1 cellular context compared by ENCODE assay signal in genomic region chr12:57745485-57745881, GRCh38.
TF ChIP-seq lines count a peak whose summit lies in the region.

No MANE protein-coding gene starts in this region.

TF ChIP-seq in HepG2, 621 proteins besides CTCF, POLR2A, EP300 and RAD21 (continues in another document):
- TF ChIP-seq, protein P1, sequence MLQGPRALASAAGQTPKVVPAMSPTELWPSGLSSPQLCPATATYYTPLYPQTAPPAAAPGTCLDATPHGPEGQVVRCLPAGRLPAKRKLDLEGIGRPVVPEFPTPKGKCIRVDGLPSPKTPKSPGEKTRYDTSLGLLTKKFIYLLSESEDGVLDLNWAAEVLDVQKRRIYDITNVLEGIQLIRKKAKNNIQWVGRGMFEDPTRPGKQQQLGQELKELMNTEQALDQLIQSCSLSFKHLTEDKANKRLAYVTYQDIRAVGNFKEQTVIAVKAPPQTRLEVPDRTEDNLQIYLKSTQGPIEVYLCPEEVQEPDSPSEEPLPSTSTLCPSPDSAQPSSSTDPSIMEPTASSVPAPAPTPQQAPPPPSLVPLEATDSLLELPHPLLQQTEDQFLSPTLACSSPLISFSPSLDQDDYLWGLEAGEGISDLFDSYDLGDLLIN (CRISPR knock-in tag; IDR thresholded peaks at IDR 0.05; ENCODE audit: borderline replicate concordance) = no peak
- TF ChIP-seq ZNF224 (CRISPR knock-in tag; IDR thresholded peaks at IDR 0.05) = 0 out of 2 replicates have a peak, but pooled peaks have one; percentile 7
- peak; percentile 74; the same call in 1 of the 2 replicates for TF ChIP-seq PAF1 (CRISPR knock-in tag; IDR thresholded peaks at IDR 0.05)
- 0 out of 2 replicates have a peak, but pooled peaks have one; percentile 8 for TF ChIP-seq HIC2 (CRISPR knock-in tag; IDR thresholded peaks at IDR 0.05; ENCODE audit: low read depth)
- TF ChIP-seq ZBTB20 (CRISPR knock-in tag; IDR thresholded peaks at IDR 0.05; ENCODE audit: borderline replicate concordance, low read depth) = no peak
- 0 out of 2 replicates have a peak, but pooled peaks have one; percentile 39 for TF ChIP-seq TOPORS (CRISPR knock-in tag; IDR thresholded peaks at IDR 0.05)
- TF ChIP-seq, protein P2, sequence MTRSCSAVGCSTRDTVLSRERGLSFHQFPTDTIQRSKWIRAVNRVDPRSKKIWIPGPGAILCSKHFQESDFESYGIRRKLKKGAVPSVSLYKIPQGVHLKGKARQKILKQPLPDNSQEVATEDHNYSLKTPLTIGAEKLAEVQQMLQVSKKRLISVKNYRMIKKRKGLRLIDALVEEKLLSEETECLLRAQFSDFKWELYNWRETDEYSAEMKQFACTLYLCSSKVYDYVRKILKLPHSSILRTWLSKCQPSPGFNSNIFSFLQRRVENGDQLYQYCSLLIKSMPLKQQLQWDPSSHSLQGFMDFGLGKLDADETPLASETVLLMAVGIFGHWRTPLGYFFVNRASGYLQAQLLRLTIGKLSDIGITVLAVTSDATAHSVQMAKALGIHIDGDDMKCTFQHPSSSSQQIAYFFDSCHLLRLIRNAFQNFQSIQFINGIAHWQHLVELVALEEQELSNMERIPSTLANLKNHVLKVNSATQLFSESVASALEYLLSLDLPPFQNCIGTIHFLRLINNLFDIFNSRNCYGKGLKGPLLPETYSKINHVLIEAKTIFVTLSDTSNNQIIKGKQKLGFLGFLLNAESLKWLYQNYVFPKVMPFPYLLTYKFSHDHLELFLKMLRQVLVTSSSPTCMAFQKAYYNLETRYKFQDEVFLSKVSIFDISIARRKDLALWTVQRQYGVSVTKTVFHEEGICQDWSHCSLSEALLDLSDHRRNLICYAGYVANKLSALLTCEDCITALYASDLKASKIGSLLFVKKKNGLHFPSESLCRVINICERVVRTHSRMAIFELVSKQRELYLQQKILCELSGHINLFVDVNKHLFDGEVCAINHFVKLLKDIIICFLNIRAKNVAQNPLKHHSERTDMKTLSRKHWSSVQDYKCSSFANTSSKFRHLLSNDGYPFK (CRISPR knock-in tag; IDR thresholded peaks at IDR 0.05; ENCODE audit: borderline replicate concordance) = no peak
- TF ChIP-seq SIX4 (CRISPR knock-in tag; IDR thresholded peaks at IDR 0.05) = no peak
- TF ChIP-seq, protein P3, sequence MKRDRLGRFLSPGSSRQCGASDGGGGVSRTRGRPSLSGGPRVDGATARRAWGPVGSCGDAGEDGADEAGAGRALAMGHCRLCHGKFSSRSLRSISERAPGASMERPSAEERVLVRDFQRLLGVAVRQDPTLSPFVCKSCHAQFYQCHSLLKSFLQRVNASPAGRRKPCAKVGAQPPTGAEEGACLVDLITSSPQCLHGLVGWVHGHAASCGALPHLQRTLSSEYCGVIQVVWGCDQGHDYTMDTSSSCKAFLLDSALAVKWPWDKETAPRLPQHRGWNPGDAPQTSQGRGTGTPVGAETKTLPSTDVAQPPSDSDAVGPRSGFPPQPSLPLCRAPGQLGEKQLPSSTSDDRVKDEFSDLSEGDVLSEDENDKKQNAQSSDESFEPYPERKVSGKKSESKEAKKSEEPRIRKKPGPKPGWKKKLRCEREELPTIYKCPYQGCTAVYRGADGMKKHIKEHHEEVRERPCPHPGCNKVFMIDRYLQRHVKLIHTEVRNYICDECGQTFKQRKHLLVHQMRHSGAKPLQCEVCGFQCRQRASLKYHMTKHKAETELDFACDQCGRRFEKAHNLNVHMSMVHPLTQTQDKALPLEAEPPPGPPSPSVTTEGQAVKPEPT (CRISPR knock-in tag; IDR thresholded peaks at IDR 0.05; ENCODE audit: low read depth) = no peak
- TF ChIP-seq ZNF879 (CRISPR knock-in tag; IDR thresholded peaks at IDR 0.05) = no peak
- no peak for TF ChIP-seq RFX3 (CRISPR knock-in tag; IDR thresholded peaks at IDR 0.05)
- TF ChIP-seq TEAD3 (CRISPR knock-in tag; optimal IDR thresholded peaks at IDR 0.05; ENCODE audit: borderline replicate concordance) = peak; percentile 59
- TF ChIP-seq ETV5 (CRISPR knock-in tag; IDR thresholded peaks at IDR 0.05; ENCODE audit: borderline replicate concordance) = no peak
- no peak for TF ChIP-seq BRD4 (CRISPR knock-in tag; IDR thresholded peaks at IDR 0.05)
- no peak for TF ChIP-seq ZFP36L2 (CRISPR knock-in tag; IDR thresholded peaks at IDR 0.05)
- no peak for TF ChIP-seq SRSF1 (optimal IDR thresholded peaks at IDR 0.05; ENCODE audit: low read depth, low read length)
- TF ChIP-seq ZNF136 (CRISPR knock-in tag; IDR thresholded peaks at IDR 0.05; ENCODE audit: low read depth) = no peak
- peak; percentile 83 for TF ChIP-seq ZBTB38 (CRISPR knock-in tag; IDR thresholded peaks at IDR 0.05)
- TF ChIP-seq MIXL1 (CRISPR knock-in tag; IDR thresholded peaks at IDR 0.05) = no peak
- TF ChIP-seq, protein P4, sequence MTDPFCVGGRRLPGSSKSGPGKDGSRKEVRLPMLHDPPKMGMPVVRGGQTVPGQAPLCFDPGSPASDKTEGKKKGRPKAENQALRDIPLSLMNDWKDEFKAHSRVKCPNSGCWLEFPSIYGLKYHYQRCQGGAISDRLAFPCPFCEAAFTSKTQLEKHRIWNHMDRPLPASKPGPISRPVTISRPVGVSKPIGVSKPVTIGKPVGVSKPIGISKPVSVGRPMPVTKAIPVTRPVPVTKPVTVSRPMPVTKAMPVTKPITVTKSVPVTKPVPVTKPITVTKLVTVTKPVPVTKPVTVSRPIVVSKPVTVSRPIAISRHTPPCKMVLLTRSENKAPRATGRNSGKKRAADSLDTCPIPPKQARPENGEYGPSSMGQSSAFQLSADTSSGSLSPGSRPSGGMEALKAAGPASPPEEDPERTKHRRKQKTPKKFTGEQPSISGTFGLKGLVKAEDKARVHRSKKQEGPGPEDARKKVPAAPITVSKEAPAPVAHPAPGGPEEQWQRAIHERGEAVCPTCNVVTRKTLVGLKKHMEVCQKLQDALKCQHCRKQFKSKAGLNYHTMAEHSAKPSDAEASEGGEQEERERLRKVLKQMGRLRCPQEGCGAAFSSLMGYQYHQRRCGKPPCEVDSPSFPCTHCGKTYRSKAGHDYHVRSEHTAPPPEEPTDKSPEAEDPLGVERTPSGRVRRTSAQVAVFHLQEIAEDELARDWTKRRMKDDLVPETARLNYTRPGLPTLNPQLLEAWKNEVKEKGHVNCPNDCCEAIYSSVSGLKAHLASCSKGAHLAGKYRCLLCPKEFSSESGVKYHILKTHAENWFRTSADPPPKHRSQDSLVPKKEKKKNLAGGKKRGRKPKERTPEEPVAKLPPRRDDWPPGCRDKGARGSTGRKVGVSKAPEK (CRISPR knock-in tag; IDR thresholded peaks at IDR 0.05; ENCODE audit: borderline replicate concordance) = no peak
- no peak for TF ChIP-seq BCLAF1 (IDR thresholded peaks at IDR 0.05)
- TF ChIP-seq NCOA1 (CRISPR knock-in tag; IDR thresholded peaks at IDR 0.05) = no peak
- 0 out of 2 replicates have a peak, but pooled peaks have one; percentile 39 for TF ChIP-seq ARID2 (CRISPR knock-in tag; IDR thresholded peaks at IDR 0.05; ENCODE audit: borderline replicate concordance)
- TF ChIP-seq, protein P5, sequence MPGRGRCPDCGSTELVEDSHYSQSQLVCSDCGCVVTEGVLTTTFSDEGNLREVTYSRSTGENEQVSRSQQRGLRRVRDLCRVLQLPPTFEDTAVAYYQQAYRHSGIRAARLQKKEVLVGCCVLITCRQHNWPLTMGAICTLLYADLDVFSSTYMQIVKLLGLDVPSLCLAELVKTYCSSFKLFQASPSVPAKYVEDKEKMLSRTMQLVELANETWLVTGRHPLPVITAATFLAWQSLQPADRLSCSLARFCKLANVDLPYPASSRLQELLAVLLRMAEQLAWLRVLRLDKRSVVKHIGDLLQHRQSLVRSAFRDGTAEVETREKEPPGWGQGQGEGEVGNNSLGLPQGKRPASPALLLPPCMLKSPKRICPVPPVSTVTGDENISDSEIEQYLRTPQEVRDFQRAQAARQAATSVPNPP (CRISPR knock-in tag; IDR thresholded peaks at IDR 0.05) = 0 out of 2 replicates have a peak, but pooled peaks have one; percentile 45
- peak; percentile 83 for TF ChIP-seq RBM22 (optimal IDR thresholded peaks at IDR 0.05; ENCODE audit: low read length)
- TF ChIP-seq HBP1 (CRISPR knock-in tag; IDR thresholded peaks at IDR 0.05; ENCODE audit: low read depth) = no peak
- TF ChIP-seq, protein P6, sequence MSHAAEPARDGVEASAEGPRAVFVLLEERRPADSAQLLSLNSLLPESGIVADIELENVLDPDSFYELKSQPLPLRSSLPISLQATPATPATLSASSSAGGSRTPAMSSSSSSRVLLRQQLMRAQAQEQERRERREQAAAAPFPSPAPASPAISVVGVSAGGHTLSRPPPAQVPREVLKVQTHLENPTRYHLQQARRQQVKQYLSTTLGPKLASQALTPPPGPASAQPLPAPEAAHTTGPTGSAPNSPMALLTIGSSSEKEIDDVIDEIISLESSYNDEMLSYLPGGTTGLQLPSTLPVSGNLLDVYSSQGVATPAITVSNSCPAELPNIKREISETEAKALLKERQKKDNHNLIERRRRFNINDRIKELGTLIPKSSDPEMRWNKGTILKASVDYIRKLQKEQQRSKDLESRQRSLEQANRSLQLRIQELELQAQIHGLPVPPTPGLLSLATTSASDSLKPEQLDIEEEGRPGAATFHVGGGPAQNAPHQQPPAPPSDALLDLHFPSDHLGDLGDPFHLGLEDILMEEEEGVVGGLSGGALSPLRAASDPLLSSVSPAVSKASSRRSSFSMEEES (CRISPR knock-in tag; IDR thresholded peaks at IDR 0.05) = 0 out of 2 replicates have a peak, but pooled peaks have one; percentile 2
- TF ChIP-seq, protein P7, sequence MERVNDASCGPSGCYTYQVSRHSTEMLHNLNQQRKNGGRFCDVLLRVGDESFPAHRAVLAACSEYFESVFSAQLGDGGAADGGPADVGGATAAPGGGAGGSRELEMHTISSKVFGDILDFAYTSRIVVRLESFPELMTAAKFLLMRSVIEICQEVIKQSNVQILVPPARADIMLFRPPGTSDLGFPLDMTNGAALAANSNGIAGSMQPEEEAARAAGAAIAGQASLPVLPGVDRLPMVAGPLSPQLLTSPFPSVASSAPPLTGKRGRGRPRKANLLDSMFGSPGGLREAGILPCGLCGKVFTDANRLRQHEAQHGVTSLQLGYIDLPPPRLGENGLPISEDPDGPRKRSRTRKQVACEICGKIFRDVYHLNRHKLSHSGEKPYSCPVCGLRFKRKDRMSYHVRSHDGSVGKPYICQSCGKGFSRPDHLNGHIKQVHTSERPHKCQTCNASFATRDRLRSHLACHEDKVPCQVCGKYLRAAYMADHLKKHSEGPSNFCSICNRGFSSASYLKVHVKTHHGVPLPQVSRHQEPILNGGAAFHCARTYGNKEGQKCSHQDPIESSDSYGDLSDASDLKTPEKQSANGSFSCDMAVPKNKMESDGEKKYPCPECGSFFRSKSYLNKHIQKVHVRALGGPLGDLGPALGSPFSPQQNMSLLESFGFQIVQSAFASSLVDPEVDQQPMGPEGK (CRISPR knock-in tag; IDR thresholded peaks at IDR 0.05) = peak; percentile 2; the same call in 1 of the 2 replicates
- TF ChIP-seq, protein P8, sequence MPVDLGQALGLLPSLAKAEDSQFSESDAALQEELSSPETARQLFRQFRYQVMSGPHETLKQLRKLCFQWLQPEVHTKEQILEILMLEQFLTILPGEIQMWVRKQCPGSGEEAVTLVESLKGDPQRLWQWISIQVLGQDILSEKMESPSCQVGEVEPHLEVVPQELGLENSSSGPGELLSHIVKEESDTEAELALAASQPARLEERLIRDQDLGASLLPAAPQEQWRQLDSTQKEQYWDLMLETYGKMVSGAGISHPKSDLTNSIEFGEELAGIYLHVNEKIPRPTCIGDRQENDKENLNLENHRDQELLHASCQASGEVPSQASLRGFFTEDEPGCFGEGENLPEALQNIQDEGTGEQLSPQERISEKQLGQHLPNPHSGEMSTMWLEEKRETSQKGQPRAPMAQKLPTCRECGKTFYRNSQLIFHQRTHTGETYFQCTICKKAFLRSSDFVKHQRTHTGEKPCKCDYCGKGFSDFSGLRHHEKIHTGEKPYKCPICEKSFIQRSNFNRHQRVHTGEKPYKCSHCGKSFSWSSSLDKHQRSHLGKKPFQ (CRISPR knock-in tag; IDR thresholded peaks at IDR 0.05; ENCODE audit: insufficient replicate concordance) = no peak
- TF ChIP-seq AGO2 (optimal IDR thresholded peaks at IDR 0.05; ENCODE audit: low read depth, low read length) = peak; percentile 27
- 0 out of 2 replicates have a peak, but pooled peaks have one; percentile 38 for TF ChIP-seq AHR (CRISPR knock-in tag; IDR thresholded peaks at IDR 0.05)
- TF ChIP-seq ARNT2 (CRISPR knock-in tag; IDR thresholded peaks at IDR 0.05; ENCODE audit: low read depth) = 0 out of 2 replicates have a peak, but pooled peaks have one; percentile 27
- TF ChIP-seq ZNF354B (CRISPR knock-in tag; IDR thresholded peaks at IDR 0.05) = peak; percentile 69; the same call in 1 of the 2 replicates
- no peak for TF ChIP-seq XBP1 (CRISPR knock-in tag; IDR thresholded peaks at IDR 0.05)
- peak; percentile 13 for TF ChIP-seq HNRNPH1 (optimal IDR thresholded peaks at IDR 0.05; ENCODE audit: low read depth, low read length)
